In genomic region chr15:52378746-52379394, GRCh38 we compare ENCODE assay signal across 1 cellular context.
TF ChIP-seq lines count a peak whose summit lies in the region.

No MANE protein-coding gene starts in this region.

TF ChIP-seq in GM12878, 131 proteins besides CTCF, POLR2A, EP300 and RAD21 (continues in another document):
- TF ChIP-seq ATF2 (IDR thresholded peaks at IDR 0.05; ENCODE audit: low read length), result peak; percentile 43
- no peak; the same call in 1 of the 2 replicates for TF ChIP-seq CBX5 (IDR thresholded peaks at IDR 0.05; ENCODE audit: low read depth)
- TF ChIP-seq USF2 (IDR thresholded peaks at IDR 0.05; ENCODE audit: borderline replicate concordance, low read depth, low read length), result no peak
- no peak for TF ChIP-seq IRF3 (IDR thresholded peaks at IDR 0.05)
- TF ChIP-seq NBN (IDR thresholded peaks at IDR 0.05), result peak; percentile 58
- TF ChIP-seq, protein P1, sequence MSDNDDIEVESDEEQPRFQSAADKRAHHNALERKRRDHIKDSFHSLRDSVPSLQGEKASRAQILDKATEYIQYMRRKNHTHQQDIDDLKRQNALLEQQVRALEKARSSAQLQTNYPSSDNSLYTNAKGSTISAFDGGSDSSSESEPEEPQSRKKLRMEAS (IDR thresholded peaks at IDR 0.05; ENCODE audit: low read depth, low read length), result no peak
- no peak for TF ChIP-seq RB1 (IDR thresholded peaks at IDR 0.05; ENCODE audit: borderline replicate concordance)
- TF ChIP-seq, protein P2, sequence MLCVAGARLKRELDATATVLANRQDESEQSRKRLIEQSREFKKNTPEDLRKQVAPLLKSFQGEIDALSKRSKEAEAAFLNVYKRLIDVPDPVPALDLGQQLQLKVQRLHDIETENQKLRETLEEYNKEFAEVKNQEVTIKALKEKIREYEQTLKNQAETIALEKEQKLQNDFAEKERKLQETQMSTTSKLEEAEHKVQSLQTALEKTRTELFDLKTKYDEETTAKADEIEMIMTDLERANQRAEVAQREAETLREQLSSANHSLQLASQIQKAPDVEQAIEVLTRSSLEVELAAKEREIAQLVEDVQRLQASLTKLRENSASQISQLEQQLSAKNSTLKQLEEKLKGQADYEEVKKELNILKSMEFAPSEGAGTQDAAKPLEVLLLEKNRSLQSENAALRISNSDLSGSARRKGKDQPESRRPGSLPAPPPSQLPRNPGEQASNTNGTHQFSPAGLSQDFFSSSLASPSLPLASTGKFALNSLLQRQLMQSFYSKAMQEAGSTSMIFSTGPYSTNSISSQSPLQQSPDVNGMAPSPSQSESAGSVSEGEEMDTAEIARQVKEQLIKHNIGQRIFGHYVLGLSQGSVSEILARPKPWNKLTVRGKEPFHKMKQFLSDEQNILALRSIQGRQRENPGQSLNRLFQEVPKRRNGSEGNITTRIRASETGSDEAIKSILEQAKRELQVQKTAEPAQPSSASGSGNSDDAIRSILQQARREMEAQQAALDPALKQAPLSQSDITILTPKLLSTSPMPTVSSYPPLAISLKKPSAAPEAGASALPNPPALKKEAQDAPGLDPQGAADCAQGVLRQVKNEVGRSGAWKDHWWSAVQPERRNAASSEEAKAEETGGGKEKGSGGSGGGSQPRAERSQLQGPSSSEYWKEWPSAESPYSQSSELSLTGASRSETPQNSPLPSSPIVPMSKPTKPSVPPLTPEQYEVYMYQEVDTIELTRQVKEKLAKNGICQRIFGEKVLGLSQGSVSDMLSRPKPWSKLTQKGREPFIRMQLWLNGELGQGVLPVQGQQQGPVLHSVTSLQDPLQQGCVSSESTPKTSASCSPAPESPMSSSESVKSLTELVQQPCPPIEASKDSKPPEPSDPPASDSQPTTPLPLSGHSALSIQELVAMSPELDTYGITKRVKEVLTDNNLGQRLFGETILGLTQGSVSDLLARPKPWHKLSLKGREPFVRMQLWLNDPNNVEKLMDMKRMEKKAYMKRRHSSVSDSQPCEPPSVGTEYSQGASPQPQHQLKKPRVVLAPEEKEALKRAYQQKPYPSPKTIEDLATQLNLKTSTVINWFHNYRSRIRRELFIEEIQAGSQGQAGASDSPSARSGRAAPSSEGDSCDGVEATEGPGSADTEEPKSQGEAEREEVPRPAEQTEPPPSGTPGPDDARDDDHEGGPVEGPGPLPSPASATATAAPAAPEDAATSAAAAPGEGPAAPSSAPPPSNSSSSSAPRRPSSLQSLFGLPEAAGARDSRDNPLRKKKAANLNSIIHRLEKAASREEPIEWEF (IDR thresholded peaks at IDR 0.05; ENCODE audit: insufficient replicate concordance, low read depth, low read length), result peak; percentile 69
- 0 out of 2 replicates have a peak, but pooled peaks have one; percentile 14 for TF ChIP-seq PAX5 (IDR thresholded peaks at IDR 0.05; ENCODE audit: borderline replicate concordance, low read depth, low read length)
- TF ChIP-seq SMAD5 (IDR thresholded peaks at IDR 0.05; ENCODE audit: low read depth), result no peak
- peak; percentile 23; the same call in 1 of the 2 replicates for TF ChIP-seq DPF2 (IDR thresholded peaks at IDR 0.05)
- no peak for TF ChIP-seq CEBPZ (IDR thresholded peaks at IDR 0.05; ENCODE audit: low read depth, low read length)
- TF ChIP-seq CBX3 (IDR thresholded peaks at IDR 0.05; ENCODE audit: borderline replicate concordance, low read depth), result no peak
- no peak for TF ChIP-seq YBX1 (IDR thresholded peaks at IDR 0.05)
- 0 out of 2 replicates have a peak, but pooled peaks have one; percentile 44 for TF ChIP-seq TBL1XR1 (IDR thresholded peaks at IDR 0.05; ENCODE audit: low read depth, low read length)
- no peak for TF ChIP-seq KLF5 (IDR thresholded peaks at IDR 0.05; ENCODE audit: partially characterized antibody)
- no peak for TF ChIP-seq KAT2A (conservative IDR thresholded peaks at IDR 0.05; ENCODE audit: control insufficient read depth, low read depth, low read length)
- TF ChIP-seq ETV6 (conservative IDR thresholded peaks at IDR 0.05 in 1 of 2, IDR thresholded peaks at IDR 0.05 in 1 of 2; ENCODE audit: borderline replicate concordance in 1 of 2, low read depth in 1 of 2), result peak in 1 of 2 experiments; percentile 23; a peak in 1 of 4 replicates
- peak; percentile 94 for TF ChIP-seq POU2F2 (IDR thresholded peaks at IDR 0.05; ENCODE audit: borderline replicate concordance, low read depth, low read length)
- peak; percentile 42 for TF ChIP-seq ATF7 (IDR thresholded peaks at IDR 0.05; ENCODE audit: low read depth)
- 0 out of 4 replicates have a peak, but pooled peaks of 1 of the 2 experiments have one; percentile 35 for TF ChIP-seq SRF (IDR thresholded peaks at IDR 0.05; ENCODE audit: low read depth in 2 of 2, low read length in 2 of 2)
- peak; percentile 57 for TF ChIP-seq RUNX3 (IDR thresholded peaks at IDR 0.05; ENCODE audit: low read length)
- peak; percentile 81 for TF ChIP-seq IRF4 (IDR thresholded peaks at IDR 0.05; ENCODE audit: low read depth, low read length)
- peak; percentile 59; the same call in 1 of the 2 replicates for TF ChIP-seq CHD1 (IDR thresholded peaks at IDR 0.05; ENCODE audit: low read depth, low read length)
- TF ChIP-seq CHD4 (IDR thresholded peaks at IDR 0.05), result no peak
- TF ChIP-seq ESRRA (IDR thresholded peaks at IDR 0.05; ENCODE audit: low read length), result no peak
- 0 out of 2 replicates have a peak, but pooled peaks have one; percentile 4 for TF ChIP-seq CHD2 (IDR thresholded peaks at IDR 0.05; ENCODE audit: borderline replicate concordance, low read depth, low read length)
- TF ChIP-seq SREBF1 (IDR thresholded peaks at IDR 0.05; ENCODE audit: low read length), result no peak
- TF ChIP-seq, protein P3, sequence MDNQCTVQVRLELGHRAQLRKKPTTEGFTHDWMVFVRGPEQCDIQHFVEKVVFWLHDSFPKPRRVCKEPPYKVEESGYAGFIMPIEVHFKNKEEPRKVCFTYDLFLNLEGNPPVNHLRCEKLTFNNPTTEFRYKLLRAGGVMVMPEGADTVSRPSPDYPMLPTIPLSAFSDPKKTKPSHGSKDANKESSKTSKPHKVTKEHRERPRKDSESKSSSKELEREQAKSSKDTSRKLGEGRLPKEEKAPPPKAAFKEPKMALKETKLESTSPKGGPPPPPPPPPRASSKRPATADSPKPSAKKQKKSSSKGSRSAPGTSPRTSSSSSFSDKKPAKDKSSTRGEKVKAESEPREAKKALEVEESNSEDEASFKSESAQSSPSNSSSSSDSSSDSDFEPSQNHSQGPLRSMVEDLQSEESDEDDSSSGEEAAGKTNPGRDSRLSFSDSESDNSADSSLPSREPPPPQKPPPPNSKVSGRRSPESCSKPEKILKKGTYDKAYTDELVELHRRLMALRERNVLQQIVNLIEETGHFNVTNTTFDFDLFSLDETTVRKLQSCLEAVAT (IDR thresholded peaks at IDR 0.05), result peak; percentile 41; the same call in 1 of the 2 replicates
- no peak; the same call in 1 of the 2 replicates for TF ChIP-seq TARDBP (IDR thresholded peaks at IDR 0.05; ENCODE audit: borderline replicate concordance)
- TF ChIP-seq ASH2L (IDR thresholded peaks at IDR 0.05; ENCODE audit: borderline replicate concordance, low read depth), result no peak
- TF ChIP-seq PML (IDR thresholded peaks at IDR 0.05; ENCODE audit: low read length), result 0 out of 2 replicates have a peak, but pooled peaks have one; percentile 67
- 0 out of 2 replicates have a peak, but pooled peaks have one; percentile 19 for TF ChIP-seq MEF2A (IDR thresholded peaks at IDR 0.05; ENCODE audit: insufficient read depth, low read depth, low read length)
- TF ChIP-seq, protein P4, sequence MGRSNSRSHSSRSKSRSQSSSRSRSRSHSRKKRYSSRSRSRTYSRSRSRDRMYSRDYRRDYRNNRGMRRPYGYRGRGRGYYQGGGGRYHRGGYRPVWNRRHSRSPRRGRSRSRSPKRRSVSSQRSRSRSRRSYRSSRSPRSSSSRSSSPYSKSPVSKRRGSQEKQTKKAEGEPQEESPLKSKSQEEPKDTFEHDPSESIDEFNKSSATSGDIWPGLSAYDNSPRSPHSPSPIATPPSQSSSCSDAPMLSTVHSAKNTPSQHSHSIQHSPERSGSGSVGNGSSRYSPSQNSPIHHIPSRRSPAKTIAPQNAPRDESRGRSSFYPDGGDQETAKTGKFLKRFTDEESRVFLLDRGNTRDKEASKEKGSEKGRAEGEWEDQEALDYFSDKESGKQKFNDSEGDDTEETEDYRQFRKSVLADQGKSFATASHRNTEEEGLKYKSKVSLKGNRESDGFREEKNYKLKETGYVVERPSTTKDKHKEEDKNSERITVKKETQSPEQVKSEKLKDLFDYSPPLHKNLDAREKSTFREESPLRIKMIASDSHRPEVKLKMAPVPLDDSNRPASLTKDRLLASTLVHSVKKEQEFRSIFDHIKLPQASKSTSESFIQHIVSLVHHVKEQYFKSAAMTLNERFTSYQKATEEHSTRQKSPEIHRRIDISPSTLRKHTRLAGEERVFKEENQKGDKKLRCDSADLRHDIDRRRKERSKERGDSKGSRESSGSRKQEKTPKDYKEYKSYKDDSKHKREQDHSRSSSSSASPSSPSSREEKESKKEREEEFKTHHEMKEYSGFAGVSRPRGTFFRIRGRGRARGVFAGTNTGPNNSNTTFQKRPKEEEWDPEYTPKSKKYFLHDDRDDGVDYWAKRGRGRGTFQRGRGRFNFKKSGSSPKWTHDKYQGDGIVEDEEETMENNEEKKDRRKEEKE (IDR thresholded peaks at IDR 0.05), result no peak
- TF ChIP-seq RBBP5 (conservative IDR thresholded peaks at IDR 0.05), result no peak
- TF ChIP-seq TCF12 (IDR thresholded peaks at IDR 0.05; ENCODE audit: low read depth, low read length), result no peak
- TF ChIP-seq TAF1 (IDR thresholded peaks at IDR 0.05; ENCODE audit: borderline replicate concordance, low read depth, low read length), result no peak
- 0 out of 2 replicates have a peak, but pooled peaks have one; percentile 33 for TF ChIP-seq ZNF24 (IDR thresholded peaks at IDR 0.05)
- TF ChIP-seq SKIL (IDR thresholded peaks at IDR 0.05; ENCODE audit: low read depth, poor library complexity, severe bottlenecking), result peak; percentile 56
- TF ChIP-seq RELA (IDR thresholded peaks at IDR 0.05; ENCODE audit: borderline replicate concordance, partially characterized antibody), result no peak
- TF ChIP-seq ZBED1 (IDR thresholded peaks at IDR 0.05; ENCODE audit: borderline replicate concordance), result no peak
- TF ChIP-seq CREB1 (IDR thresholded peaks at IDR 0.05; ENCODE audit: low read depth), result no peak
